8 cellular contexts compared by ENCODE assay signal in genomic region chr3:37054370-37054769, GRCh38.
DNase-seq lines count a peak whose midpoint lies in the region; ATAC-seq and TF ChIP-seq lines count a peak whose summit lies in the region.

No MANE protein-coding gene starts in this region.

- H3K4me1 ChIP-seq in skeletal muscle satellite cell (ENCODE audit: control insufficient read depth, insufficient read depth, low read length) = peaks cover 28% of the 10 kb centered on the region

- peak; percentile 91 for ATAC-seq in GM21529 (IDR thresholded peaks at IDR 0.05; ENCODE audit: unreplicated experiment)
- no peak for ATAC-seq in WTC11
- ATAC-seq in GM19328 (IDR thresholded peaks at IDR 0.05; ENCODE audit: unreplicated experiment) = no peak

- H3K4me1 Mint-ChIP-seq in WTC11 = no peaks in the 10 kb centered on the region

- peak overlapping the region; percentile 57 for H3K9ac ChIP-seq in skeletal muscle satellite cell (ENCODE audit: low read depth, low read length)

- CTCF ChIA-PET in WTC11 (lab: Charles Lee) = no interaction called here

- no peak overlapping the region for H3K4me3 Mint-ChIP-seq in WTC11

- H3K4me2 ChIP-seq in skeletal muscle satellite cell (ENCODE audit: low read length) = peak overlapping the region; percentile 17

- no peaks in the 10 kb centered on the region for H3K9me3 ChIP-seq in skeletal muscle satellite cell (replicated peaks; ENCODE audit: low read length)

- H3K36me3 Mint-ChIP-seq in WTC11 = peaks cover 37% of the 10 kb centered on the region

- H3K27me3 ChIP-seq in GM06990 (replicated peaks; ENCODE audit: control insufficient read depth, insufficient read depth, low read length) = no peaks in the 10 kb centered on the region
- no peaks in the 10 kb centered on the region for H3K27me3 ChIP-seq in skeletal muscle satellite cell (ENCODE audit: control insufficient read depth, insufficient read depth, low read length)

- POLR2A ChIA-PET in WTC11 (lab: Charles Lee) = no interaction called here

- no peak for TF ChIP-seq CTCF in GM06990 (IDR thresholded peaks at IDR 0.05; ENCODE audit: insufficient read depth, low read length, poor library complexity, severe bottlenecking)
- no peak for TF ChIP-seq CTCF in coronary artery (IDR thresholded peaks at IDR 0.05)
- TF ChIP-seq CTCF in WTC11 (IDR thresholded peaks at IDR 0.05) = no peak

- DNase-seq in GM06990 (ENCODE audit: extremely low read depth, insufficient read length) (peak; percentile 25), Kasumi-1 (lab: John Stamatoyannopoulos, UW) (peak; percentile 3 to 19), coronary artery (ENCODE audit: low spot score) (no peak), WTC11 (ENCODE audit: low spot score) (no peak), SKM-1 treated with dmso at 0.1 percent for 144 hours (lab: John Stamatoyannopoulos, UW; ENCODE audit: unreplicated experiment) (no peak)

- H3K27me3 Mint-ChIP-seq in WTC11 (ENCODE audit: low read depth) = no peaks in the 10 kb centered on the region

- H3K36me3 ChIP-seq in GM06990 (ENCODE audit: control insufficient read depth, insufficient read depth, low read length) (peaks cover 17% of the 10 kb centered on the region), skeletal muscle satellite cell (ENCODE audit: insufficient read depth, low read length) (peaks cover 66% of the 10 kb centered on the region)

- peak overlapping the region; percentile 76 to 88 for H3K27ac ChIP-seq in coronary artery

- no peak overlapping the region for H3K4me3 ChIP-seq in GM06990 (replicated peaks; ENCODE audit: low read depth, low read length)
- H3K4me3 ChIP-seq in coronary artery = peak overlapping the region; percentile 18
- H3K4me3 ChIP-seq in skeletal muscle satellite cell (ENCODE audit: low read length) = peak overlapping the region; percentile 0

- H3K27ac Mint-ChIP-seq in WTC11 = no peak overlapping the region

- no peaks in the 10 kb centered on the region for H3K9me3 Mint-ChIP-seq in WTC11

TF ChIP-seq in WTC11, 78 proteins besides CTCF, POLR2A, EP300 and RAD21:
- TF ChIP-seq ZNF423 (CRISPR knock-in tag; IDR thresholded peaks at IDR 0.05) = no peak

Comparison
In these comparisons a context has a peak if more than half of its experiments do, and no peak if none do; other contexts are left out.
1. DNase-seq: peak in GM06990 (single experiment) and Kasumi-1 (2 of 2); none in coronary artery (single experiment), WTC11 (single experiment) and SKM-1 treated with dmso at 0.1 percent for 144 hours (single experiment).